Comparison of ENCODE assay signal across 14 cellular contexts in genomic region chr5:58921106-58921505, GRCh38.
DNase-seq lines count a peak whose midpoint lies in the region; ATAC-seq and TF ChIP-seq lines count a peak whose summit lies in the region.
"Had no signal": no experiment of that assay in that cellular context is flagged by ENCODE, and none has a peak within 500 bp of the region (broad histone marks: within the 10 kb centered on the region; RNA-seq: fewer than 3 reads in every experiment).

No MANE protein-coding gene starts in this region.

- CTCF ChIA-PET in WTC11 (lab: Charles Lee), result interaction anchor here (0.9 kb wide), 1 partner anchor 35 kb away, joined by 3 read pairs; no protein-coding TSS in a partner anchor

- H3K27me3 Mint-ChIP-seq in WTC11 (ENCODE audit: low read depth), result peaks cover 92% of the 10 kb centered on the region

- no peak overlapping the region for H3K4me3 Mint-ChIP-seq in WTC11
- H3K4me3 Mint-ChIP-seq: memory B cell, T-cell had no signal

- H3K4me3 ChIP-seq in fibroblast of lung (replicated peaks in 1 of 4; ENCODE audit: control extremely low read depth in 1 of 4, insufficient read depth in 1 of 4, low read depth in 3 of 4, low read length in 4 of 4), result no peak overlapping the region
- H3K4me3 ChIP-seq in neural cell (ENCODE audit: low read length), result no peak overlapping the region
- no peak overlapping the region for H3K4me3 ChIP-seq in upper lobe of left lung

- TF ChIP-seq EP300 in neural cell (conservative IDR thresholded peaks at IDR 0.05; ENCODE audit: poor library complexity, severe bottlenecking) (no peak), upper lobe of left lung (IDR thresholded peaks at IDR 0.05) (no peak)

- no peaks in the 10 kb centered on the region for H3K27me3 ChIP-seq in fibroblast of lung (ENCODE audit: control insufficient read depth, insufficient read depth, low read length)
- no peaks in the 10 kb centered on the region for H3K27me3 ChIP-seq in neural cell (ENCODE audit: insufficient read depth, low read depth, low read length)
- H3K27me3 ChIP-seq in upper lobe of left lung, result no peaks in the 10 kb centered on the region

- no peaks in the 10 kb centered on the region for H3K36me3 Mint-ChIP-seq in WTC11
- H3K36me3 Mint-ChIP-seq: memory B cell, T-cell had no signal

- TF ChIP-seq RAD21 in neural cell (conservative IDR thresholded peaks at IDR 0.05), result no peak

- no peaks in the 10 kb centered on the region for H3K9me2 ChIP-seq in neural cell (ENCODE audit: insufficient read depth, low read length)

- H3K36me3 ChIP-seq in fibroblast of lung (ENCODE audit: control insufficient read depth, insufficient read depth, low read length) (no peaks in the 10 kb centered on the region), neural cell (ENCODE audit: insufficient read depth, low read length) (no peaks in the 10 kb centered on the region), upper lobe of left lung (no peaks in the 10 kb centered on the region)

- no peaks in the 10 kb centered on the region for H3K9me3 Mint-ChIP-seq in WTC11
- H3K9me3 Mint-ChIP-seq: activated T-helper 2 cell treated with anti-CD3 and anti-CD28 coated beads, Interferon-gamma antibody, Interleukin-2, Interleukin-4, amounts not matched to agents 10 μg/mL and 5 μg/mL and 100 μg/mL, durations not matched to agents 14 hours and 24 hours and 36 hours; memory B cell; T-cell had no signal

- 50 to 53% methylated on average over 1 of the region's 1 CpG for WGBS in upper lobe of left lung, 2 donors

- no peak for ATAC-seq in upper lobe of left lung (ENCODE audit: low FRiP score in 2 of 2)
- ATAC-seq in WTC11, result no peak
- ATAC-seq: T-cell had no signal

- no peak for TF ChIP-seq POLR2A in upper lobe of left lung (IDR thresholded peaks at IDR 0.05)

- H3F3A ChIP-seq in neural cell (ENCODE audit: insufficient read depth, low read length, poor library complexity, severe bottlenecking), result no peaks in the 10 kb centered on the region

- POLR2A ChIA-PET in WTC11 (lab: Charles Lee), result no interaction called here

- H4K20me1 ChIP-seq in fibroblast of lung (ENCODE audit: control insufficient read depth, extremely low read depth, insufficient read depth, low read length), result no peaks in the 10 kb centered on the region
- no peaks in the 10 kb centered on the region for H4K20me1 ChIP-seq in neural cell (ENCODE audit: insufficient read depth)

- H3K79me2 ChIP-seq in fibroblast of lung (ENCODE audit: control insufficient read depth, insufficient read depth, low read length), result no peaks in the 10 kb centered on the region
- no peaks in the 10 kb centered on the region for H3K79me2 ChIP-seq in neural cell (replicated peaks; ENCODE audit: insufficient read depth, low read length)

- H3K9me3 ChIP-seq in fibroblast of lung (ENCODE audit: control insufficient read depth, insufficient read depth, low read depth, low read length) (no peaks in the 10 kb centered on the region), neural cell (ENCODE audit: low read length) (no peaks in the 10 kb centered on the region), upper lobe of left lung (no peaks in the 10 kb centered on the region)

- TF ChIP-seq CTCF in fibroblast of lung (conservative IDR thresholded peaks at IDR 0.05 in 1 of 2, IDR thresholded peaks at IDR 0.05 in 1 of 2; ENCODE audit: low read depth in 1 of 2, low read length in 2 of 2) (no peak), neural cell (IDR thresholded peaks at IDR 0.05; ENCODE audit: poor library complexity, severe bottlenecking) (no peak), upper lobe of left lung (IDR thresholded peaks at IDR 0.05) (no peak), WTC11 (IDR thresholded peaks at IDR 0.05) (no peak)

- H3K4me1 Mint-ChIP-seq in WTC11, result peaks cover 68% of the 10 kb centered on the region
- H3K4me1 Mint-ChIP-seq: memory B cell had no signal

- H2AFZ ChIP-seq in fibroblast of lung (ENCODE audit: low read length), result no peak overlapping the region
- no peak overlapping the region for H2AFZ ChIP-seq in neural cell (ENCODE audit: low read depth, low read length)

- H3K9ac ChIP-seq in fibroblast of lung (ENCODE audit: insufficient read depth, low read length) (no peak overlapping the region), neural cell (ENCODE audit: low read length) (no peak overlapping the region)

- H3K4me2 ChIP-seq in fibroblast of lung (ENCODE audit: extremely low read depth, insufficient read depth, low read length) (no peak overlapping the region), neural cell (ENCODE audit: low read length) (no peak overlapping the region)

- H3K27ac Mint-ChIP-seq in WTC11, result no peak overlapping the region
- H3K27ac Mint-ChIP-seq: activated T-helper 2 cell treated with anti-CD3 and anti-CD28 coated beads, Interferon-gamma antibody, Interleukin-2, Interleukin-4, amounts not matched to agents 10 μg/mL and 5 μg/mL and 100 μg/mL, durations not matched to agents 14 hours and 24 hours and 36 hours; memory B cell; T-cell had no signal

- DNase-seq in astrocyte of the hippocampus (ENCODE audit: low read depth, low spot score), result peak; percentile 61
- DNase-seq in fibroblast of lung (ENCODE audit: low read depth in 2 of 2), result peak; percentile 15 to 43
- no peak for DNase-seq in upper lobe of left lung
- DNase-seq in NCI-H2171 treated with DMSO at 0.1 percent for 48 hours (lab: John Stamatoyannopoulos, UW), result no peak
- no peak for DNase-seq in NCI-H446 treated with DMSO at 0.1 percent for 48 hours (lab: John Stamatoyannopoulos, UW)
- DNase-seq in WTC11 (ENCODE audit: low spot score), result no peak
- DNase-seq: activated CD8-positive, alpha-beta memory T cell treated with anti-CD3 and anti-CD28 coated beads for 24 hours; GDM1; NCI-H187; stimulated activated CD4-positive, alpha-beta T cell treated with anti-CD3 and anti-CD28 coated beads, Interleukin-4, amount 100 ng/mL, for 1 hour; T-cell had no signal

- H3K4me1 ChIP-seq in fibroblast of lung (ENCODE audit: control insufficient read depth, extremely low read depth, insufficient read depth, low read length) (no peaks in the 10 kb centered on the region), upper lobe of left lung (peaks cover 0 to 6% (median under 1%) of the 10 kb centered on the region in 4 donors)

- H3K27ac ChIP-seq in fibroblast of lung (ENCODE audit: insufficient read depth, low read length) (no peak overlapping the region), neural cell (ENCODE audit: low read length) (peak overlapping the region; percentile 29), upper lobe of left lung (peak overlapping the region in 3 of 4 donors; percentile 23 to 63 (median 62))

TF ChIP-seq in neural cell, 6 proteins besides CTCF, POLR2A, EP300 and RAD21 (continues in another document):
- no peak for TF ChIP-seq POLR2AphosphoS5 (IDR thresholded peaks at IDR 0.05)
- no peak for TF ChIP-seq SMC3 (conservative IDR thresholded peaks at IDR 0.05; ENCODE audit: poor library complexity)
- no peak for TF ChIP-seq MXI1 (conservative IDR thresholded peaks at IDR 0.05; ENCODE audit: poor library complexity, severe bottlenecking)
- no peak for TF ChIP-seq EZH2 (IDR thresholded peaks at IDR 0.05; ENCODE audit: borderline replicate concordance, insufficient read depth, low read length, poor library complexity, severe bottlenecking)
- no peak for TF ChIP-seq TAF1 (IDR thresholded peaks at IDR 0.05; ENCODE audit: low read depth)

TF ChIP-seq in WTC11, 78 proteins besides CTCF, POLR2A, EP300 and RAD21 (continues in another document):
- TF ChIP-seq GTF2I (CRISPR knock-in tag; conservative IDR thresholded peaks at IDR 0.05) (no peak), ERG (CRISPR knock-in tag; IDR thresholded peaks at IDR 0.05) (no peak), GRHL2 (CRISPR knock-in tag; IDR thresholded peaks at IDR 0.05; ENCODE audit: insufficient replicate concordance, severe bottlenecking) (no peak), AR (CRISPR knock-in tag; IDR thresholded peaks at IDR 0.05) (no peak), ZNF232 (CRISPR knock-in tag; IDR thresholded peaks at IDR 0.05) (no peak)

Comparison
In these comparisons a context has a peak if more than half of its experiments do, and no peak if none do; other contexts are left out.
1. DNase-seq: peak in astrocyte of the hippocampus (single experiment) and fibroblast of lung (2 of 2); none in upper lobe of left lung (0 of 2), NCI-H2171 treated with DMSO at 0.1 percent for 48 hours (single experiment), NCI-H446 treated with DMSO at 0.1 percent for 48 hours (single experiment) and WTC11 (single experiment).